ENCODE assay signal across 11 cellular contexts in genomic region chr16:17474572-17474971, GRCh38. TPM values are rescaled to one million over a fixed set of nuclear protein-coding genes. Genes with fewer than 3 reads are reported as not detected.
A peak's percentile ranks its signal among the peaks of the same experiment; 100 is the strongest.
DNase-seq lines count a peak whose midpoint lies in the region; ATAC-seq, FAIRE-seq and TF ChIP-seq lines count a peak whose summit lies in the region.
"Had no signal": no experiment of that assay in that cellular context is flagged by ENCODE, and none has a peak within 500 bp of the region (broad histone marks: within the 10 kb centered on the region; RNA-seq: fewer than 3 reads in every experiment).

No MANE protein-coding gene starts in this region.

- POLR2A ChIA-PET in HepG2 (lab: Yijun Ruan, JAX): no interaction called here

- H3K27ac Mint-ChIP-seq in endodermal cell: no peak overlapping the region

- H3K9me3 ChIP-seq in HepG2 (ENCODE audit: low read length) (no peaks in the 10 kb centered on the region), right lobe of liver (no peaks in the 10 kb centered on the region), Loucy (ENCODE audit: insufficient read depth, low read depth, low read length) (no peaks in the 10 kb centered on the region), endodermal cell (ENCODE audit: control insufficient read depth, low read length) (no peaks in the 10 kb centered on the region), vagina (no peaks in the 10 kb centered on the region)
- H3K9me3 ChIP-seq: breast epithelium had no signal

- H3K79me2 ChIP-seq in HepG2 (ENCODE audit: insufficient read depth, low read length) (no peaks in the 10 kb centered on the region), Loucy (ENCODE audit: insufficient read depth, low read length) (peaks cover 29% of the 10 kb centered on the region)

- 15% methylated on average over 13 of the region's 13 CpGs for WGBS in HepG2 (ENCODE audit: low lambda C conversion rate)
- 35% methylated on average over 12 of the region's 13 CpGs for WGBS in right lobe of liver (ENCODE audit: insufficient coverage, low coverage, low lambda C conversion rate, missing lambda C conversion rate)
- WGBS in endodermal cell (ENCODE audit: insufficient coverage in 1 of 2, insufficient read length in 1 of 2), 2 experiments: 81 to 85% methylated on average over 13 of the region's 13 CpGs

- TF ChIP-seq RAD21 in HepG2 (CRISPR knock-in tag; IDR thresholded peaks at IDR 0.05): no peak

- peaks cover 18 to 52% of the 10 kb centered on the region in 2 experiments for H3K27me3 ChIP-seq in HepG2 (ENCODE audit: control insufficient read depth in 1 of 2, insufficient read depth in 2 of 2, low read length in 2 of 2)
- no peaks in the 10 kb centered on the region for H3K27me3 ChIP-seq in right lobe of liver
- H3K27me3 ChIP-seq in Loucy (ENCODE audit: insufficient read depth, low read length, poor library complexity, severe bottlenecking): no peaks in the 10 kb centered on the region
- H3K27me3 ChIP-seq in endodermal cell (ENCODE audit: control insufficient read depth, insufficient read depth, low read length, poor library complexity, severe bottlenecking): peaks cover 6% of the 10 kb centered on the region
- no peaks in the 10 kb centered on the region for H3K27me3 ChIP-seq in vagina
- H3K27me3 ChIP-seq: breast epithelium had no signal

- H4K20me1 ChIP-seq in HepG2 (ENCODE audit: insufficient read depth, low read length) (no peaks in the 10 kb centered on the region; the same call in 1 of the 2 replicates), Loucy (ENCODE audit: insufficient read depth, low read length, poor library complexity, severe bottlenecking) (peaks cover 4% of the 10 kb centered on the region)

- peaks cover 26% of the 10 kb centered on the region for H3F3A ChIP-seq in Loucy (ENCODE audit: low read depth)

- intact Hi-C loops in HepG2 (cut with micrococcal nuclease; ENCODE audit: unreplicated experiment): no loop called here
- intact Hi-C loops in right lobe of liver (cut with DNase I): no loop called here
- intact Hi-C loops in vagina (cut with DNase I): loop anchor here (5.0 kb wide), 1 partner anchor 77 kb away; no protein-coding TSS in a partner anchor

- peaks cover 23% of the 10 kb centered on the region for H3K4me1 Mint-ChIP-seq in endodermal cell

- H3K36me3 Mint-ChIP-seq in endodermal cell (ENCODE audit: low read depth): no peaks in the 10 kb centered on the region

- H3K36me3 ChIP-seq in HepG2 (replicated peaks in 1 of 2; ENCODE audit: control insufficient read depth in 1 of 2, insufficient read depth in 2 of 2, low read length in 2 of 2) (no peaks in the 10 kb centered on the region), right lobe of liver (no peaks in the 10 kb centered on the region), Loucy (ENCODE audit: insufficient read depth, low read length) (no peaks in the 10 kb centered on the region), endodermal cell (ENCODE audit: control insufficient read depth, insufficient read depth, low read length) (no peaks in the 10 kb centered on the region), vagina (no peaks in the 10 kb centered on the region)
- H3K36me3 ChIP-seq: breast epithelium had no signal

- H3K4me1 ChIP-seq in HepG2 (ENCODE audit: insufficient read depth, low read length) (no peaks in the 10 kb centered on the region), right lobe of liver (no peaks in the 10 kb centered on the region), Loucy (ENCODE audit: insufficient read depth, low read length, poor library complexity, severe bottlenecking) (peaks cover 71% of the 10 kb centered on the region), endodermal cell (ENCODE audit: control insufficient read depth, insufficient read depth, low read length) (peaks cover 4% of the 10 kb centered on the region), vagina (peaks cover 32% of the 10 kb centered on the region)

- TF ChIP-seq POLR2A in HepG2 (IDR thresholded peaks at IDR 0.05; ENCODE audit: insufficient read depth in 1 of 2, low read depth in 2 of 2, low read length in 2 of 2) (no peak), right lobe of liver (IDR thresholded peaks at IDR 0.05) (no peak), vagina (IDR thresholded peaks at IDR 0.05) (no peak)

- H2AFZ ChIP-seq in HepG2 (ENCODE audit: low read length): no peak overlapping the region
- H2AFZ ChIP-seq in Loucy (ENCODE audit: low read length): peak overlapping the region; percentile 49; the same call in 1 of the 2 replicates

- no peak for FAIRE-seq in HepG2 (lab: Jason Lieb, UNC)
- no peak for FAIRE-seq in frontal cortex (lab: Jason Lieb, UNC)
- FAIRE-seq: G401.6 had no signal

- H3K4me2 ChIP-seq in HepG2 (ENCODE audit: low read depth, low read length) (no peak overlapping the region), Loucy (ENCODE audit: low read depth, low read length, poor library complexity, severe bottlenecking) (peak overlapping the region; percentile 88)

- no peak for TF ChIP-seq EP300 in HepG2 (IDR thresholded peaks at IDR 0.05; ENCODE audit: low read depth in 2 of 2, low read length in 2 of 2)
- TF ChIP-seq EP300 in HepG2 (CRISPR knock-in tag; IDR thresholded peaks at IDR 0.05; ENCODE audit: borderline replicate concordance): no peak

- no peaks in the 10 kb centered on the region for H3K9me3 Mint-ChIP-seq in endodermal cell

- DNase-seq in HepG2 (ENCODE audit: low spot score) (no peak), right lobe of liver (no peak), endodermal cell (no peak), vagina (ENCODE audit: extremely low spot score in 2 of 2) (peak in 1 of 2 donors; percentile 16), frontal cortex (ENCODE audit: low spot score in 2 of 2) (no peak)
- DNase-seq: NCI-H1694 had no signal

- CTCF ChIA-PET in HepG2 (lab: Yijun Ruan, JAX; ENCODE audit: low intra/inter-chr PET ratio, low total read pairs): no interaction called here

- H3K27ac ChIP-seq in HepG2 (ENCODE audit: extremely low read length, insufficient read depth, low read length) (no peak overlapping the region), right lobe of liver (no peak overlapping the region), endodermal cell (ENCODE audit: low read depth, low read length) (peak overlapping the region; percentile 20), vagina (peak overlapping the region; percentile 25)

- ATAC-seq in HepG2 (no peak), right lobe of liver (no peak), HG02759 (IDR thresholded peaks at IDR 0.05; ENCODE audit: unreplicated experiment) (no peak), HG03378 (IDR thresholded peaks at IDR 0.05; ENCODE audit: unreplicated experiment) (no peak)

- no peak overlapping the region for H3K4me3 Mint-ChIP-seq in endodermal cell

- H3K4me3 ChIP-seq in HepG2 (replicated peaks in 1 of 3; ENCODE audit: insufficient read depth in 1 of 3, low read depth in 2 of 3, low read length in 3 of 3): no peak overlapping the region
- no peak overlapping the region for H3K4me3 ChIP-seq in right lobe of liver
- peak overlapping the region; percentile 74 for H3K4me3 ChIP-seq in Loucy (ENCODE audit: low read length, poor library complexity, severe bottlenecking)
- H3K4me3 ChIP-seq in endodermal cell (ENCODE audit: low read length): no peak overlapping the region
- no peak overlapping the region for H3K4me3 ChIP-seq in vagina
- H3K4me3 ChIP-seq: breast epithelium had no signal

- H3K9me2 ChIP-seq in Loucy (replicated peaks; ENCODE audit: low read depth, low read length): no peaks in the 10 kb centered on the region

- no TSS peak for BruUV-seq in HepG2 (replicated peaks; lab: Mats Ljungman, UMichigan)

- peaks cover 6% of the 10 kb centered on the region for H3K27me3 Mint-ChIP-seq in endodermal cell (ENCODE audit: insufficient read depth)

- in situ Hi-C loops in HepG2 (cut with HindIII; ENCODE audit: extremely low pct_ligation_motif_present, low pct_unique_long_range_greater_than_20kb): loop anchor here (25.0 kb wide), 1 partner anchor 612 kb away; no protein-coding TSS in a partner anchor

- H3K9ac ChIP-seq in HepG2 (ENCODE audit: insufficient read depth, low read depth, low read length) (no peak overlapping the region), Loucy (ENCODE audit: low read depth, low read length, poor library complexity, severe bottlenecking) (peak overlapping the region; percentile 90), endodermal cell (ENCODE audit: extremely low read depth, low read length, poor library complexity, severe bottlenecking) (no peak overlapping the region)

- no peak for TF ChIP-seq CTCF in HepG2 (CRISPR knock-in tag; IDR thresholded peaks at IDR 0.05)
- no peak for TF ChIP-seq CTCF in right lobe of liver (IDR thresholded peaks at IDR 0.05)
- TF ChIP-seq CTCF in Loucy (conservative IDR thresholded peaks at IDR 0.05; ENCODE audit: low read length): peak; percentile 33
- TF ChIP-seq CTCF in endodermal cell (conservative IDR thresholded peaks at IDR 0.05): no peak
- TF ChIP-seq CTCF in vagina (IDR thresholded peaks at IDR 0.05): no peak

TF ChIP-seq in HepG2, 621 proteins besides CTCF, POLR2A, EP300 and RAD21 (continues in another document):
- peak; percentile 61; the same call in 1 of the 2 replicates for TF ChIP-seq ZFAT (CRISPR knock-in tag; conservative IDR thresholded peaks at IDR 0.05)

RNA-seq across cellular contexts. Expression of gene XYLT1, which starts 3.8 kb away (rescaled TPM):
- total RNA-seq in HepG2 (2016; rRNA removed; fragmentation: Illumina TruSeq; extraction: Trizol) (not detected in 2 replicates), right lobe of liver (1 to 10 TPM in 2 of 6 experiments, under 1 TPM in 4; 0.48 to 2.0 (median 0.59) TPM), endodermal cell (10 to 100 TPM; 26.8 to 28.5 TPM), vagina (27.3 TPM), frontal cortex (28.9 TPM)
- not detected in 2 replicates for total RNA-seq in HepG2 (2016; cell fraction: cytosol; rRNA removed; fragmentation: Illumina TruSeq; extraction: Trizol; ENCODE audit: low read depth)
- not detected in 2 replicates for total RNA-seq in HepG2 (2016; cell fraction: insoluble cytoplasmic fraction; rRNA removed; fragmentation: Illumina TruSeq; extraction: Trizol)
- not detected in 2 replicates for total RNA-seq in HepG2 (2016; cell fraction: membrane; rRNA removed; fragmentation: Illumina TruSeq; extraction: Trizol)
- total RNA-seq in HepG2 (2016; cell fraction: nucleus; rRNA removed; fragmentation: Illumina TruSeq; extraction: Trizol): not detected in 2 replicates
- polyA plus RNA-seq in HepG2 (2011; rRNA removed): not detected in 2 replicates
- polyA plus RNA-seq in HepG2 (2011; cell fraction: cytosol; rRNA removed): under 0.01 TPM in 1 of 2 replicates, not detected in the other
- 0.02 TPM in 2 replicates for polyA plus RNA-seq in HepG2 (2011; cell fraction: nucleus; rRNA removed)
- not detected in 2 replicates for polyA plus RNA-seq in HepG2 (2012)
- not detected in 2 replicates for polyA plus RNA-seq in HepG2 (2016; cell fraction: cytosol; fragmentation: Illumina TruSeq; extraction: Trizol; ENCODE audit: low read depth)
- polyA plus RNA-seq in HepG2 (2016; cell fraction: insoluble cytoplasmic fraction; fragmentation: Illumina TruSeq; extraction: Trizol; ENCODE audit: low read depth): not detected in 2 replicates
- not detected in 2 replicates for polyA plus RNA-seq in HepG2 (2016; cell fraction: membrane; fragmentation: Illumina TruSeq; extraction: Trizol; ENCODE audit: low read depth)
- polyA plus RNA-seq in HepG2 (2016; cell fraction: nucleus; fragmentation: Illumina TruSeq; extraction: Trizol; ENCODE audit: insufficient read depth, low read depth): not detected in 2 replicates
- 0.89 TPM in 1 of 2 replicates, not detected in the other for polyA minus RNA-seq in HepG2 (2011; rRNA and poly(A)+ RNA removed; ENCODE audit: low replicate concordance)
- not detected in 2 replicates for polyA minus RNA-seq in HepG2 (2011; cell fraction: cytosol; rRNA and poly(A)+ RNA removed)
- polyA minus RNA-seq in HepG2 (2011; cell fraction: nucleus; rRNA and poly(A)+ RNA removed): not detected in 2 replicates
- polyA plus RNA-seq in endodermal cell (2013, experiment 1 of 2): 11.9 TPM
- polyA plus RNA-seq in endodermal cell (2013, experiment 2 of 2): 13.2 TPM

Comparison
In these comparisons a context has a peak if more than half of its experiments do, and no peak if none do; other contexts are left out.
1. H3K27ac ChIP-seq: peak in endodermal cell (single experiment) and vagina (single experiment); none in HepG2 (single experiment) and right lobe of liver (0 of 3).